ENCODE assay signal across 9 cellular contexts in genomic region chr10:96797485-96797884, GRCh38.
"Had no signal": no experiment of that assay in that cellular context is flagged by ENCODE, and none has a peak within 500 bp of the region (broad histone marks: within the 10 kb centered on the region; RNA-seq: fewer than 3 reads in every experiment).

No MANE protein-coding gene starts in this region.

- DNase-seq: GM23248, GOT3, H7, HFFc6, KBM-7 had no signal

- H3K4me1 ChIP-seq: HAP-1 had no signal

- H3K36me3 ChIP-seq: HAP-1 had no signal

- H3K4me3 ChIP-seq: GM23248, HAP-1 had no signal

- ATAC-seq: HCT116 had no signal

- H2AFZ ChIP-seq: GM23248 had no signal

- FAIRE-seq: HTR-8/SVneo had no signal

- H3K4me2 ChIP-seq: KMS-11 had no signal

- H3K27ac ChIP-seq: GM23248, KMS-11 had no signal

- H3K9ac ChIP-seq: GM23248, KMS-11 had no signal

- H3K9me3 ChIP-seq: HAP-1 had no signal
